Comparison of ENCODE assay signal across 8 cellular contexts in genomic region chr12:120086801-120087621, GRCh38. TPM values are rescaled to one million over a fixed set of nuclear protein-coding genes. Genes with fewer than 3 reads are reported as not detected.
DNase-seq lines count a peak whose midpoint lies in the region; TF ChIP-seq lines count a peak whose summit lies in the region.

No MANE protein-coding gene starts in this region.

- peak; percentile 100 for DNase-seq in ELF-1 (ENCODE audit: low read depth, low spot score)
- DNase-seq in GOT3 (lab: John Stamatoyannopoulos, UW), result peak; percentile 93
- DNase-seq in RPMI8226, result peak; percentile 99
- peak; percentile 99 for DNase-seq in activated T-helper 9 cell treated with anti-CD3 and anti-CD28 coated beads, Interleukin-2, amount 50 U/mL, for 16 hours (ENCODE audit: low read depth)
- peak; percentile 99 for DNase-seq in fibroblast of the aortic adventitia (ENCODE audit: low read depth)

- H3K36me3 Mint-ChIP-seq in nephron (ENCODE audit: low read depth), result peaks cover 6% of the 10 kb centered on the region
- peaks cover 59% of the 10 kb centered on the region for H3K36me3 Mint-ChIP-seq in stimulated activated naive CD8-positive, alpha-beta T cell treated with anti-CD3 and anti-CD28 coated beads, Interleukin-15, Interleukin-2, amounts not matched to agents 100 ng/mL and 50 ng/mL, for 24 hours (ENCODE audit: low read depth)

- peaks cover 49% of the 10 kb centered on the region for H3K4me1 Mint-ChIP-seq in nephron
- H3K4me1 Mint-ChIP-seq in stimulated activated naive CD8-positive, alpha-beta T cell treated with anti-CD3 and anti-CD28 coated beads, Interleukin-15, Interleukin-2, amounts not matched to agents 100 ng/mL and 50 ng/mL, for 24 hours (ENCODE audit: low read depth), result peaks cover 44% of the 10 kb centered on the region

- no peaks in the 10 kb centered on the region for H3K9me3 Mint-ChIP-seq in nephron
- H3K9me3 Mint-ChIP-seq in stimulated activated naive CD8-positive, alpha-beta T cell treated with anti-CD3 and anti-CD28 coated beads, Interleukin-15, Interleukin-2, amounts not matched to agents 100 ng/mL and 50 ng/mL, for 24 hours, result no peaks in the 10 kb centered on the region

- H3K4me3 Mint-ChIP-seq in nephron, result peak overlapping the region; percentile 81 to 87 (median 82)
- peak overlapping the region; percentile 71 for H3K4me3 Mint-ChIP-seq in stimulated activated naive CD8-positive, alpha-beta T cell treated with anti-CD3 and anti-CD28 coated beads, Interleukin-15, Interleukin-2, amounts not matched to agents 100 ng/mL and 50 ng/mL, for 24 hours

- TF ChIP-seq CTCF in LNCAP (IDR thresholded peaks at IDR 0.05) (peak; percentile 96), fibroblast of the aortic adventitia (IDR thresholded peaks at IDR 0.05; ENCODE audit: insufficient read depth, low read length) (peak; percentile 99), nephron (IDR thresholded peaks at IDR 0.05; ENCODE audit: unreplicated experiment in 3 of 3) (peak; percentile 92 to 98 (median 97))

- H3K27me3 Mint-ChIP-seq in nephron (ENCODE audit: low read depth), result peaks cover 14% of the 10 kb centered on the region
- no peaks in the 10 kb centered on the region for H3K27me3 Mint-ChIP-seq in stimulated activated naive CD8-positive, alpha-beta T cell treated with anti-CD3 and anti-CD28 coated beads, Interleukin-15, Interleukin-2, amounts not matched to agents 100 ng/mL and 50 ng/mL, for 24 hours

- peak overlapping the region; percentile 72 for H3K4me3 ChIP-seq in fibroblast of the aortic adventitia (ENCODE audit: low read depth, low read length)

- peak overlapping the region; percentile 44 to 85 (median 73) for H3K27ac Mint-ChIP-seq in nephron
- peak overlapping the region; percentile 87 for H3K27ac Mint-ChIP-seq in stimulated activated naive CD8-positive, alpha-beta T cell treated with anti-CD3 and anti-CD28 coated beads, Interleukin-15, Interleukin-2, amounts not matched to agents 100 ng/mL and 50 ng/mL, for 24 hours

RNA-seq across cellular contexts. Expression of gene RAB35, which starts 29.5 kb away (rescaled TPM):
- 8.0 and 24.8 TPM in 2 replicates for total RNA-seq in fibroblast of the aortic adventitia (ENCODE audit: low replicate concordance)

Comparison
In these comparisons a context has a peak if more than half of its experiments do, and no peak if none do; other contexts are left out.
1. Peak in every context shown above with its lines: DNase-seq and H3K4me3 ChIP-seq.